25 cellular contexts compared by ENCODE assay signal in genomic region chr2:39022642-39023230, GRCh38.
DNase-seq lines count a peak whose midpoint lies in the region; ATAC-seq and TF ChIP-seq lines count a peak whose summit lies in the region.
"Had no signal": no experiment of that assay in that cellular context is flagged by ENCODE, and none has a peak within 500 bp of the region (broad histone marks: within the 10 kb centered on the region; RNA-seq: fewer than 3 reads in every experiment).

No MANE protein-coding gene starts in this region.

- H3K27ac ChIP-seq in GM23338 (ENCODE audit: low read depth) (peak overlapping the region; percentile 46; the same call in 1 of the 2 replicates), dorsolateral prefrontal cortex (peak overlapping the region in 39 of 59 donors; percentile 0 to 86 (median 34)), gastroesophageal sphincter (peak overlapping the region in 1 of 4 donors; percentile 34)
- H3K27ac ChIP-seq: BLaER1 treated with 17β-estradiol and CSF1 and Interleukin-3, amounts not matched to agents 10 nM and 100 nM; epithelial cell of prostate; GM23248; hepatocyte; tibial nerve had no signal

- H3K4me3 ChIP-seq in GM23338 (no peak overlapping the region), dorsolateral prefrontal cortex (peak overlapping the region in 41 of 59 donors; percentile 2 to 50 (median 21)), gastroesophageal sphincter (no peak overlapping the region)
- H3K4me3 ChIP-seq: BLaER1 treated with 17β-estradiol and CSF1 and Interleukin-3, amounts not matched to agents 10 nM and 100 nM; GM23248; hepatocyte; lung; tibial nerve had no signal

- peaks cover 71% of the 10 kb centered on the region for H3K4me1 ChIP-seq in GM23338 (ENCODE audit: insufficient read depth)
- peaks cover 0 to 19% (median 0%) of the 10 kb centered on the region in 3 donors for H3K4me1 ChIP-seq in gastroesophageal sphincter

- H2AFZ ChIP-seq in GM23338: no peak overlapping the region
- H2AFZ ChIP-seq: GM23248, hepatocyte had no signal

- H3K27ac Mint-ChIP-seq in activated naive CD4-positive, alpha-beta T cell treated with anti-CD3 and anti-CD28 coated beads, Interleukin-2, amount 10 ng/mL, durations not matched to agents 7 days and 5 days: peak overlapping the region; percentile 14
- H3K27ac Mint-ChIP-seq in activated naive CD4-positive, alpha-beta T cell treated with anti-CD3 and anti-CD28 coated beads for 36 hours: no peak overlapping the region
- 0 out of 2 replicates have a peak overlapping the region, but pooled peaks have one; percentile 42 for H3K27ac Mint-ChIP-seq in GM23338
- H3K27ac Mint-ChIP-seq: activated B cell treated with CpG ODN at 0.5 μM for 24 hours had no signal

- no peak for DNase-seq in activated naive CD4-positive, alpha-beta T cell treated with anti-CD3 and anti-CD28 coated beads, Interleukin-2, amount 10 ng/mL, durations not matched to agents 7 days and 5 days
- DNase-seq in activated naive CD4-positive, alpha-beta T cell treated with anti-CD3 and anti-CD28 coated beads for 36 hours: no peak
- DNase-seq in GM23338 (ENCODE audit: low spot score): no peak
- DNase-seq in dorsolateral prefrontal cortex: no peak
- DNase-seq in superior temporal gyrus (ENCODE audit: extremely low spot score): peak; percentile 17
- no peak for DNase-seq in hypothalamus (lab: John Stamatoyannopoulos, UW)
- DNase-seq: ACHN; activated B cell treated with CpG ODN at 0.5 μM for 24 hours; activated CD4-positive, alpha-beta T cell treated with anti-CD3 and anti-CD28 coated beads, Interleukin-2, amount 50 U/mL, for 48 hours; activated naive CD4-positive, alpha-beta T cell treated with Interleukin-2 at 50 U/mL for 16 hours; amygdala; caudate nucleus; GM23248; KG1; nucleus accumbens; RPMI8226; stimulated activated CD4-positive, alpha-beta T cell treated with anti-CD3 and anti-CD28 coated beads, Interleukin-2, amount 100 ng/mL, for 48 hours; stimulated activated naive CD4-positive, alpha-beta T cell had no signal

- no peaks in the 10 kb centered on the region for H3K27me3 ChIP-seq in GM23338 (ENCODE audit: insufficient read depth)
- no peaks in the 10 kb centered on the region for H3K27me3 ChIP-seq in dorsolateral prefrontal cortex
- no peaks in the 10 kb centered on the region for H3K27me3 ChIP-seq in gastroesophageal sphincter
- H3K27me3 ChIP-seq: BLaER1 treated with 17β-estradiol and CSF1 and Interleukin-3, amounts not matched to agents 10 nM and 100 nM; hepatocyte; tibial nerve had no signal

- no peaks in the 10 kb centered on the region for H3K9me2 ChIP-seq in GM23338 (ENCODE audit: insufficient read depth)

- CTCF ChIA-PET in activated naive CD4-positive, alpha-beta T cell treated with anti-CD3 and anti-CD28 coated beads, Interleukin-2, amount 10 ng/mL, durations not matched to agents 7 days and 5 days (lab: Charles Lee): no interaction called here
- CTCF ChIA-PET in activated naive CD4-positive, alpha-beta T cell treated with anti-CD3 and anti-CD28 coated beads for 36 hours (lab: Charles Lee): no interaction called here

- peaks cover 2% of the 10 kb centered on the region for H3K4me1 Mint-ChIP-seq in activated naive CD4-positive, alpha-beta T cell treated with anti-CD3 and anti-CD28 coated beads, Interleukin-2, amount 10 ng/mL, durations not matched to agents 7 days and 5 days
- peaks cover 4% of the 10 kb centered on the region for H3K4me1 Mint-ChIP-seq in activated naive CD4-positive, alpha-beta T cell treated with anti-CD3 and anti-CD28 coated beads for 36 hours (ENCODE audit: low read depth)
- H3K4me1 Mint-ChIP-seq in GM23338: peaks cover 44% of the 10 kb centered on the region
- H3K4me1 Mint-ChIP-seq: activated B cell treated with CpG ODN at 0.5 μM for 24 hours had no signal

- H3K9me3 Mint-ChIP-seq in activated naive CD4-positive, alpha-beta T cell treated with anti-CD3 and anti-CD28 coated beads, Interleukin-2, amount 10 ng/mL, durations not matched to agents 7 days and 5 days: no peaks in the 10 kb centered on the region
- no peaks in the 10 kb centered on the region for H3K9me3 Mint-ChIP-seq in activated naive CD4-positive, alpha-beta T cell treated with anti-CD3 and anti-CD28 coated beads for 36 hours
- no peaks in the 10 kb centered on the region for H3K9me3 Mint-ChIP-seq in GM23338
- H3K9me3 Mint-ChIP-seq: activated B cell treated with CpG ODN at 0.5 μM for 24 hours had no signal

- TF ChIP-seq CTCF in GM23338 (conservative IDR thresholded peaks at IDR 0.05; ENCODE audit: low read depth in 2 of 2) (no peak), dorsolateral prefrontal cortex (IDR thresholded peaks at IDR 0.05 in 54 of 56, conservative IDR thresholded peaks at IDR 0.05 in 2 of 56; ENCODE audit: low read depth in 1 of 56, partially characterized antibody in 56 of 56) (no peak), gastroesophageal sphincter (IDR thresholded peaks at IDR 0.05) (no peak)

- no peaks in the 10 kb centered on the region for H4K20me1 ChIP-seq in GM23338 (replicated peaks; ENCODE audit: insufficient read depth)

- intact Hi-C loops in activated naive CD4-positive, alpha-beta T cell treated with anti-CD3 and anti-CD28 coated beads for 36 hours (cut with micrococcal nuclease): no loop called here
- intact Hi-C loops in dorsolateral prefrontal cortex (cut with DNase I): no loop called here

- H3K9me3 ChIP-seq in gastroesophageal sphincter: no peaks in the 10 kb centered on the region
- H3K9me3 ChIP-seq: BLaER1 treated with 17β-estradiol and CSF1 and Interleukin-3, amounts not matched to agents 10 nM and 100 nM; tibial nerve had no signal

- H3K79me2 ChIP-seq in GM23338 (replicated peaks; ENCODE audit: insufficient read depth): no peaks in the 10 kb centered on the region

- no peaks in the 10 kb centered on the region for H3F3A ChIP-seq in GM23338 (replicated peaks; ENCODE audit: low read depth)

- H3K27me3 Mint-ChIP-seq in activated naive CD4-positive, alpha-beta T cell treated with anti-CD3 and anti-CD28 coated beads, Interleukin-2, amount 10 ng/mL, durations not matched to agents 7 days and 5 days: no peaks in the 10 kb centered on the region
- no peaks in the 10 kb centered on the region for H3K27me3 Mint-ChIP-seq in activated naive CD4-positive, alpha-beta T cell treated with anti-CD3 and anti-CD28 coated beads for 36 hours (ENCODE audit: low read depth)
- H3K27me3 Mint-ChIP-seq in GM23338 (ENCODE audit: insufficient read depth, low read depth, poor library complexity): peaks cover 3% of the 10 kb centered on the region
- H3K27me3 Mint-ChIP-seq: activated B cell treated with CpG ODN at 0.5 μM for 24 hours had no signal

- ATAC-seq in GM23338 (no peak), gastroesophageal sphincter (no peak), GM21529 (IDR thresholded peaks at IDR 0.05; ENCODE audit: unreplicated experiment) (no peak)

- no peak for TF ChIP-seq EP300 in gastroesophageal sphincter (IDR thresholded peaks at IDR 0.05)

- no peak overlapping the region for H3K4me2 ChIP-seq in GM23338
- H3K4me2 ChIP-seq: BLaER1 treated with 17β-estradiol and CSF1 and Interleukin-3, amounts not matched to agents 10 nM and 100 nM; hepatocyte had no signal

- TF ChIP-seq POLR2A in gastroesophageal sphincter (IDR thresholded peaks at IDR 0.05): no peak

- peaks cover 35% of the 10 kb centered on the region for H3K36me3 Mint-ChIP-seq in activated naive CD4-positive, alpha-beta T cell treated with anti-CD3 and anti-CD28 coated beads, Interleukin-2, amount 10 ng/mL, durations not matched to agents 7 days and 5 days
- H3K36me3 Mint-ChIP-seq in activated naive CD4-positive, alpha-beta T cell treated with anti-CD3 and anti-CD28 coated beads for 36 hours (ENCODE audit: low read depth): peaks cover 1% of the 10 kb centered on the region
- H3K36me3 Mint-ChIP-seq in GM23338 (ENCODE audit: low read depth): peaks cover 3% of the 10 kb centered on the region; the same call in 1 of the 3 replicates

- H3K4me3 Mint-ChIP-seq in activated naive CD4-positive, alpha-beta T cell treated with anti-CD3 and anti-CD28 coated beads, Interleukin-2, amount 10 ng/mL, durations not matched to agents 7 days and 5 days: no peak overlapping the region
- H3K4me3 Mint-ChIP-seq in activated naive CD4-positive, alpha-beta T cell treated with anti-CD3 and anti-CD28 coated beads for 36 hours: no peak overlapping the region
- H3K4me3 Mint-ChIP-seq in GM23338: no peak overlapping the region
- H3K4me3 Mint-ChIP-seq: activated B cell treated with CpG ODN at 0.5 μM for 24 hours had no signal

- H3K36me3 ChIP-seq in GM23338 (ENCODE audit: insufficient read depth): no peaks in the 10 kb centered on the region
- H3K36me3 ChIP-seq in gastroesophageal sphincter: peaks cover 0 to 25% of the 10 kb centered on the region in 2 donors

- WGBS in gastroesophageal sphincter (ENCODE audit: low coverage in 1 of 2), 2 donors: 67 to 75% methylated on average over 6 of the region's 6 CpGs

TF ChIP-seq in GM23338, 12 proteins besides CTCF, POLR2A, EP300 and RAD21 (continues in another document):
- TF ChIP-seq ZNF331 (CRISPR knock-in tag; IDR thresholded peaks at IDR 0.05; ENCODE audit: low read depth): no peak
- no peak for TF ChIP-seq POLR2AphosphoS5 (IDR thresholded peaks at IDR 0.05; ENCODE audit: low read depth)
- TF ChIP-seq EZH2phosphoT487 (IDR thresholded peaks at IDR 0.05; ENCODE audit: unreplicated experiment): no peak
- TF ChIP-seq ETS1 (IDR thresholded peaks at IDR 0.05): no peak
- TF ChIP-seq NANOG (IDR thresholded peaks at IDR 0.05; ENCODE audit: borderline replicate concordance): no peak
- no peak for TF ChIP-seq JUNB (IDR thresholded peaks at IDR 0.05; ENCODE audit: unreplicated experiment)

Comparison
In these comparisons a context has a peak if more than half of its experiments do, and no peak if none do; other contexts are left out.
1. H3K4me3 ChIP-seq: peak in dorsolateral prefrontal cortex (41 of 59); none in GM23338 (single experiment) and gastroesophageal sphincter (0 of 2).